ENCODE assay signal across 29 cellular contexts in the genomic region with DNA sequence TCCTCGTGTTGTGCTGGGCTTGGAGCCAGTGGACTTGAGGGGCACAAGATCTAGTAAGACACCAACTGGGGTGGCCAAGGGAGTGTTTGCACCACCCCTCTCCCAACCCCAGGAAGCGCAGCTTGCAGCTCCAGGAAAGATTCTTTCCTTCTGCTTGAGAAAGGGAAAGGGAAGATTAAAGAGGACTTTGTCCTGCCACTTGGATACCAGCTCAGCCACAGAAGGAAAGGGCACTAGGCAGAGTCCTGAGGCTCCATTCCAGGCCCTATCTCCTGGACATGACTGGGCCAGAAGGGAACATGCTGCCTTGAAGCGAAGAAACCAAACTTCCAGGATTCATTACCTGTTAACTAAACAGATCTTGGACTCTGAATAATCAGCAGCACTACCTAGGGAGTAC.
"Had no signal": no experiment of that assay in that cellular context is flagged by ENCODE, and none has a peak within 500 bp of the region (broad histone marks: within the 10 kb centered on the region; RNA-seq: fewer than 3 reads in every experiment).

No MANE protein-coding gene starts in this region.

- H3K9me3 Mint-ChIP-seq: immature natural killer cell; natural killer cell treated with Interleukin-12 subunit alpha and Interleukin-12 subunit beta and Interleukin-15 and Interleukin-18, amount 100 ng/mL, for 72 hours had no signal

- H3K9me3 ChIP-seq: heart left ventricle, left ventricle myocardium inferior, neutrophil, ovary, right atrium auricular region, upper lobe of right lung had no signal

- H3K4me1 ChIP-seq: left ventricle myocardium inferior, right atrium auricular region, upper lobe of right lung had no signal

- H3K27ac Mint-ChIP-seq: immature natural killer cell; mesothelial cell of epicardium; naive thymus-derived CD4-positive, alpha-beta T cell; natural killer cell treated with Interleukin-12 subunit alpha and Interleukin-12 subunit beta and Interleukin-15 and Interleukin-18, amount 100 ng/mL, for 72 hours; progenitor cell of endocrine pancreas; stimulated activated memory B cell treated with anti-CD40 and anti-IgM and Interleukin-4, amounts not matched to agents 10 μg/mL and 1 μg/mL and 100 μg/mL, for 72 hours had no signal

- DNase-seq: heart left ventricle; hypothalamus; immature natural killer cell; kidney; left ventricle myocardium inferior; mesendoderm; naive thymus-derived CD4-positive, alpha-beta T cell; occipital lobe; ovary; stimulated activated CD4-positive, alpha-beta T cell treated with anti-CD3 and anti-CD28 coated beads, Interleukin-12 subunit alpha, Interleukin-12 subunit beta, amount 100 ng/mL, for 4 hours; stimulated activated CD4-positive, alpha-beta T cell treated with anti-CD3 and anti-CD28 coated beads, Interleukin-15, amount 100 ng/mL, for 24 hours; stimulated activated CD4-positive, alpha-beta T cell treated with anti-CD3 and anti-CD28 coated beads, Interleukin-2, amount 100 ng/mL, for 24 hours; stimulated activated CD4-positive, alpha-beta T cell treated with anti-CD3 and anti-CD28 coated beads, Interleukin-4, amount 100 ng/mL, for 1 hour; stimulated activated naive CD4-positive, alpha-beta T cell treated with Interleukin-2 at 50 U/mL for 16 hours; stimulated activated naive CD8-positive, alpha-beta T cell treated with anti-CD3 and anti-CD28 coated beads, Interleukin-15, amount 100 ng/mL, for 72 hours; substantia nigra; trophoblast cell; upper lobe of right lung had no signal

- ATAC-seq: naive thymus-derived CD4-positive, alpha-beta T cell; sciatic nerve; stimulated activated naive CD8-positive, alpha-beta T cell treated with anti-CD3 and anti-CD28 coated beads, Interleukin-15, amount 100 ng/mL, for 72 hours; upper lobe of right lung had no signal

- H3K4me3 Mint-ChIP-seq: immature natural killer cell; mesothelial cell of epicardium; naive thymus-derived CD4-positive, alpha-beta T cell; natural killer cell treated with Interleukin-12 subunit alpha and Interleukin-12 subunit beta and Interleukin-15 and Interleukin-18, amount 100 ng/mL, for 72 hours; stimulated activated memory B cell treated with anti-CD40 and anti-IgM and Interleukin-4, amounts not matched to agents 10 μg/mL and 1 μg/mL and 100 μg/mL, for 72 hours; stimulated activated naive CD8-positive, alpha-beta T cell treated with anti-CD3 and anti-CD28 coated beads, Interleukin-15, amount 100 ng/mL, for 72 hours had no signal

- H3K27me3 ChIP-seq: heart left ventricle, neutrophil, ovary, right atrium auricular region, upper lobe of right lung had no signal

- H3K36me3 ChIP-seq: heart left ventricle, left ventricle myocardium inferior, neutrophil, ovary, right atrium auricular region, upper lobe of right lung had no signal

- H3K4me3 ChIP-seq: heart left ventricle, left ventricle myocardium inferior, lung, ovary, right atrium auricular region, skin epidermis, upper lobe of right lung had no signal

- H3K36me3 Mint-ChIP-seq: immature natural killer cell; mesothelial cell of epicardium; natural killer cell treated with Interleukin-12 subunit alpha and Interleukin-12 subunit beta and Interleukin-15 and Interleukin-18, amount 100 ng/mL, for 72 hours; stimulated activated memory B cell treated with anti-CD40 and anti-IgM and Interleukin-4, amounts not matched to agents 10 μg/mL and 1 μg/mL and 100 μg/mL, for 72 hours had no signal

- H3K4me1 Mint-ChIP-seq: immature natural killer cell; stimulated activated memory B cell treated with anti-CD40 and anti-IgM and Interleukin-4, amounts not matched to agents 10 μg/mL and 1 μg/mL and 100 μg/mL, for 72 hours had no signal

- H3K27ac ChIP-seq: heart left ventricle, left ventricle myocardium inferior, neutrophil, ovary, right atrium auricular region, skin epidermis, upper lobe of right lung had no signal

- H3K27me3 Mint-ChIP-seq: natural killer cell treated with Interleukin-12 subunit alpha and Interleukin-12 subunit beta and Interleukin-15 and Interleukin-18, amount 100 ng/mL, for 72 hours; progenitor cell of endocrine pancreas; stimulated activated memory B cell treated with anti-CD40 and anti-IgM and Interleukin-4, amounts not matched to agents 10 μg/mL and 1 μg/mL and 100 μg/mL, for 72 hours; stimulated activated naive CD8-positive, alpha-beta T cell treated with anti-CD3 and anti-CD28 coated beads, Interleukin-15, amount 100 ng/mL, for 72 hours had no signal

- FAIRE-seq: islet of Langerhans, kidney, urothelium cell line had no signal
